7 cellular contexts compared by ENCODE assay signal in the genomic region with DNA sequence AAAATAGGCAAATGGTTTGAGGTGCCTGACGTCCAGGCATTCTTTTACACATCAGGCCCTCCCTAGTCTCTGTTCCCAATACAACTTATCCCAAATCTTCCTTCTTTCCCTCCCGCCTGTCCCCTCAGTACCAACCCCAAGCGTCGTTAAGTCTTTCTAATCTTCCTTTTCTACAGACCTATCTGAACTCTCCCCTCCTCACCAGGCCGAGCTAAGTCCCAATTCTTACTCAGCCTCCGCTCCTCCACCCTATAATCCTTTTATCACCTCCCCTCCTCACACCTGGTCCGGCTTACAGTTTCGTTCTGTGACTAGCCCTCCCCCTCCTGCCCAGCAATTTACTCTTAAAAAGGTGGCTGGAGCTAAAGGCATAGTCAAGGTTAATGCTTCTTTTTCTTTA.
DNase-seq lines count a peak whose midpoint lies in the region; ATAC-seq, FAIRE-seq and TF ChIP-seq lines count a peak whose summit lies in the region.
"Not testable (repeated sequence)": the region's sequence is repeated elsewhere in the genome, so short reads cannot be mapped to it uniquely, and the experiment has no call there.

No MANE protein-coding gene starts in this region.

- H3K9me3 Mint-ChIP-seq in H9, result peaks cover 13 to 14% of the 10 kb centered on the region in 2 experiments; a peak in 4 of 5 replicates
- H3K9me3 Mint-ChIP-seq in endothelial cell (ENCODE audit: unreplicated experiment); neural progenitor cell: not testable (repeated sequence)

- not testable (repeated sequence) for TF ChIP-seq CTCF in H9 (conservative IDR thresholded peaks at IDR 0.05); K562 (IDR thresholded peaks at IDR 0.05 in 2 of 3, conservative IDR thresholded peaks at IDR 0.05 in 1 of 3; ENCODE audit: insufficient read depth in 2 of 3, low read depth in 1 of 3, low read length in 3 of 3); endothelial cell (IDR thresholded peaks at IDR 0.05; ENCODE audit: unreplicated experiment); neural progenitor cell (IDR thresholded peaks at IDR 0.05)

- not testable (repeated sequence) for FAIRE-seq in K562 (lab: Jason Lieb, UNC)

- H2BK20ac ChIP-seq in H9 (ENCODE audit: low read depth, low read length, poor library complexity, severe bottlenecking), result not testable (repeated sequence)

- H3K9me1 ChIP-seq in K562 (ENCODE audit: control insufficient read depth, insufficient read depth, low read length), result not testable (repeated sequence)

- not testable (repeated sequence) for H3K9me3 ChIP-seq in H9 (ENCODE audit: control insufficient read depth, low read depth, low read length); K562 (replicated peaks; ENCODE audit: control insufficient read depth, insufficient read depth, low read depth, low read length); iPS-20b (ENCODE audit: insufficient read depth, low read depth, low read length); neural progenitor cell (ENCODE audit: low read depth)

- peaks cover 32 to 37% of the 10 kb centered on the region in 2 experiments for H3K4me1 Mint-ChIP-seq in H9
- H3K4me1 Mint-ChIP-seq in endothelial cell (ENCODE audit: unreplicated experiment), result peaks cover 19% of the 10 kb centered on the region
- H3K4me1 Mint-ChIP-seq in neural progenitor cell, result not testable (repeated sequence)

- not testable (repeated sequence) for H4K91ac ChIP-seq in H9 (ENCODE audit: insufficient read length, low read depth, low read length)

- H3K27ac ChIP-seq in H9 (ENCODE audit: insufficient read length, low read depth, low read length), result peak overlapping the region; percentile 68
- not testable (repeated sequence) for H3K27ac ChIP-seq in K562 (ENCODE audit: extremely low read depth, low read depth, low read length); iPS-20b (ENCODE audit: low read length)
- peak overlapping the region; percentile 94 for H3K27ac ChIP-seq in neural progenitor cell

- H3K9ac ChIP-seq in H9 (ENCODE audit: extremely low read depth, insufficient read length, low read length), result peak overlapping the region; percentile 98
- H3K9ac ChIP-seq in K562 (ENCODE audit: insufficient read depth in 1 of 2, low read depth in 2 of 2, low read length in 2 of 2), result not testable (repeated sequence)
- H3K9ac ChIP-seq in iPS-20b (ENCODE audit: low read depth, low read length), result peak overlapping the region; percentile 93; the same call in 1 of the 2 replicates
- peak overlapping the region; percentile 70 for H3K9ac ChIP-seq in neural progenitor cell

- not testable (repeated sequence) for H4K20me1 ChIP-seq in H9 (ENCODE audit: control insufficient read depth, insufficient read depth, insufficient read length); K562 (replicated peaks; ENCODE audit: control insufficient read depth, insufficient read depth, low read length); neural progenitor cell (ENCODE audit: low read depth)

- not testable (repeated sequence) for H2BK12ac ChIP-seq in H9 (ENCODE audit: insufficient read length, low read depth, low read length)

- H3K4me2 ChIP-seq in H9 (ENCODE audit: insufficient read depth, insufficient read length, low read length), result peak overlapping the region; percentile 25
- H3K4me2 ChIP-seq in K562 (ENCODE audit: insufficient read depth, low read length), result not testable (repeated sequence)
- peak overlapping the region; percentile 78 for H3K4me2 ChIP-seq in neural progenitor cell

- not testable (repeated sequence) for TF ChIP-seq RAD21 in K562 (CRISPR knock-in tag; conservative IDR thresholded peaks at IDR 0.05 in 1 of 2, IDR thresholded peaks at IDR 0.05 in 1 of 2)

- peaks cover 11% of the 10 kb centered on the region for H3K23me2 ChIP-seq in H9 (ENCODE audit: insufficient read length, low read depth, low read length, poor library complexity, severe bottlenecking)

- not testable (repeated sequence) for H2AFZ ChIP-seq in H9 (ENCODE audit: low read length); K562 (ENCODE audit: low read depth, low read length); neural progenitor cell (replicated peaks)

- WGBS in H9 (ENCODE audit: extremely low coverage, insufficient read length, low lambda C conversion rate), result 87% methylated on average over 3 of the region's 8 CpGs
- WGBS in K562 (ENCODE audit: insufficient coverage, low coverage, missing lambda C conversion rate), result 0% methylated on average over 5 of the region's 8 CpGs

- POLR2A ChIA-PET in K562 (lab: Yijun Ruan, JAX), result not testable (repeated sequence)

- H4K5ac ChIP-seq in H9 (ENCODE audit: insufficient read length, low read depth, low read length), result not testable (repeated sequence)

- TF ChIP-seq POLR2A in K562 (conservative IDR thresholded peaks at IDR 0.05), result not testable (repeated sequence)

- not testable (repeated sequence) for H3K36me3 Mint-ChIP-seq in H9 (ENCODE audit: insufficient read depth in 1 of 3, low read depth in 3 of 3); endothelial cell (ENCODE audit: low read depth, unreplicated experiment); neural progenitor cell

- intact Hi-C loops in K562 (cut with micrococcal nuclease), result loop anchor here (1.0 kb wide), 1 partner anchor 37 kb away; no protein-coding TSS in a partner anchor

- not testable (repeated sequence) for H3K56ac ChIP-seq in H9 (ENCODE audit: insufficient read length, low read depth, low read length)

- H3K18ac ChIP-seq in H9 (ENCODE audit: insufficient read length, low read depth, low read length), result peak overlapping the region; percentile 64

- H2BK15ac ChIP-seq in H9 (ENCODE audit: low read depth, low read length), result not testable (repeated sequence)

- H3K23ac ChIP-seq in H9 (ENCODE audit: insufficient read length, low read depth, low read length), result not testable (repeated sequence)

- CTCF ChIA-PET in K562 (lab: Yijun Ruan, JAX; ENCODE audit: low intra/inter-chr PET ratio), result not testable (repeated sequence)

- not testable (repeated sequence) for H3K36me3 ChIP-seq in K562 (ENCODE audit: control insufficient read depth, insufficient read depth, low read length); neural progenitor cell
- peaks cover 22% of the 10 kb centered on the region; the same call in 1 of the 2 replicates for H3K36me3 ChIP-seq in iPS-20b (ENCODE audit: insufficient read depth, low read depth, low read length)

- H3K4ac ChIP-seq in H9 (ENCODE audit: low read depth, low read length), result not testable (repeated sequence)

- not testable (repeated sequence) for ATAC-seq in K562

- not testable (repeated sequence) for H4K8ac ChIP-seq in H9 (replicated peaks; ENCODE audit: insufficient read length, low read depth, low read length)

- not testable (repeated sequence) for H3K27me3 ChIP-seq in H9 (ENCODE audit: insufficient read depth, low read length); K562 (ENCODE audit: control insufficient read depth in 2 of 2, insufficient read depth in 2 of 2, low read length in 2 of 2); iPS-20b (ENCODE audit: insufficient read depth, low read length); neural progenitor cell

- not testable (repeated sequence) for H3T11ph ChIP-seq in H9 (ENCODE audit: low read length)

- H3K27ac Mint-ChIP-seq in H9, neural progenitor cell: not testable (repeated sequence)
- H3K27ac Mint-ChIP-seq in endothelial cell (ENCODE audit: unreplicated experiment), result peak overlapping the region; percentile 30

- not testable (repeated sequence) for H3K14ac ChIP-seq in H9 (ENCODE audit: insufficient read depth, low read length)

- in situ Hi-C loops in K562 (cut with MboI), result not testable (repeated sequence)

- not testable (repeated sequence) for H3K4me3 ChIP-seq in K562
- H3K4me3 ChIP-seq in iPS-11a (ENCODE audit: low read depth, low read length) (peak overlapping the region; percentile 30), iPS-20b (ENCODE audit: low read length) (peak overlapping the region; percentile 81), neural progenitor cell (peak overlapping the region; percentile 80)

- not testable (repeated sequence) for H2AK5ac ChIP-seq in H9 (ENCODE audit: insufficient read length, low read length)

- not testable (repeated sequence) for BruUV-seq in K562 (replicated peaks; lab: Mats Ljungman, UMichigan)

- H3F3A ChIP-seq in neural progenitor cell (ENCODE audit: low read depth), result peaks cover 82% of the 10 kb centered on the region

- H2BK5ac ChIP-seq in H9 (ENCODE audit: insufficient read length, low read length), result not testable (repeated sequence)

- not testable (repeated sequence) for H2BK120ac ChIP-seq in H9 (ENCODE audit: low read depth, low read length, poor library complexity, severe bottlenecking)

- H3K4me1 ChIP-seq in H9 (ENCODE audit: insufficient read depth, low read length), result not testable (repeated sequence)
- H3K4me1 ChIP-seq in K562 (replicated peaks in 1 of 2; ENCODE audit: control insufficient read depth in 2 of 2, insufficient read depth in 2 of 2, low read length in 2 of 2) (peaks cover 3 to 18% of the 10 kb centered on the region in 2 experiments; a peak in 4 of 5 replicates), iPS-20b (ENCODE audit: insufficient read depth, low read length) (peaks cover 13% of the 10 kb centered on the region), neural progenitor cell (peaks cover 47% of the 10 kb centered on the region)

- peaks cover 21% of the 10 kb centered on the region; the same call in 1 of the 2 replicates for H3K79me2 ChIP-seq in H9 (ENCODE audit: insufficient read depth, low read length)
- peaks cover 39% of the 10 kb centered on the region for H3K79me2 ChIP-seq in K562 (ENCODE audit: control insufficient read depth, insufficient read depth, low read length)
- H3K79me2 ChIP-seq in neural progenitor cell (ENCODE audit: low read depth), result peaks cover 100% of the 10 kb centered on the region

- H3K79me1 ChIP-seq in H9 (ENCODE audit: insufficient read depth, low read depth, low read length, poor library complexity, severe bottlenecking), result not testable (repeated sequence)

- H3K4me3 Mint-ChIP-seq in H9, neural progenitor cell: not testable (repeated sequence)
- peak overlapping the region; percentile 83 for H3K4me3 Mint-ChIP-seq in endothelial cell (ENCODE audit: unreplicated experiment)

- not testable (repeated sequence) for H3K27me3 Mint-ChIP-seq in H9 (ENCODE audit: low read depth); endothelial cell (ENCODE audit: unreplicated experiment)
- H3K27me3 Mint-ChIP-seq in neural progenitor cell (ENCODE audit: insufficient read depth, low read depth), result peaks cover 16% of the 10 kb centered on the region

- not testable (repeated sequence) for TF ChIP-seq EP300 in K562 (IDR thresholded peaks at IDR 0.05; ENCODE audit: low read length)

- DNase-seq in H9; endothelial cell (ENCODE audit: low spot score): not testable (repeated sequence)
- DNase-seq in NCI-H82 (lab: John Stamatoyannopoulos, UW), result peak; percentile 67
- peak in 1 of 4 experiments; percentile 38 for DNase-seq in K562 (ENCODE audit: extremely low read depth in 1 of 4, low spot score in 3 of 4)
- peak; percentile 69 for DNase-seq in neural progenitor cell (ENCODE audit: low spot score)
